8 cellular contexts compared by ENCODE assay signal in the genomic region with DNA sequence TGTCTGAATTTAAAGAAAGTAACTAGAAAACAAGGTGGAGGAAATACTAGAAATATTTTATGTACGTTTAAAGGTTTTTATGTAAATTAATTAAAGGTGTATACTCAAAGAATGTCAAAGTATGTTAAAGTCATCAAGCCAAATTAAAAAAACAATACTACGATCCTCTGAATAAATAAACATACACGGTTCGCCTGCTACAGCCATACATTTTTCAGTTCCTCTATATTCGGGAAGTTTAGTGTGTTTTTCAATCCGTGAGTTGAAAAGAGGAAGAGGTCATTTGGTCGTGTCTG. TPM values are rescaled to one million over a fixed set of nuclear protein-coding genes. Genes with fewer than 3 reads are reported as not detected.
DNase-seq lines count a peak whose midpoint lies in the region; ATAC-seq, FAIRE-seq and TF ChIP-seq lines count a peak whose summit lies in the region.

No MANE protein-coding gene starts in this region.

- peak overlapping the region; percentile 74 for H3K27ac Mint-ChIP-seq in activated T-helper 1 cell treated with anti-CD3 and anti-CD28 coated beads, Interleukin-12 subunit alpha, Interleukin-12 subunit beta, Interleukin-2, Interleukin-4 antibody, amounts not matched to agents 30 ng/mL and 10 ng/mL and 1 ng/mL, durations not matched to agents 14 hours and 24 hours and 36 hours

- H3K27ac ChIP-seq in substantia nigra (ENCODE audit: low read depth, low read length, poor library complexity, severe bottlenecking), result peak overlapping the region; percentile 82

- DNase-seq in NOMO-1 treated with DMSO at 0.1 percent for 48 hours (lab: John Stamatoyannopoulos, UW; ENCODE audit: unreplicated experiment), result peak; percentile 91
- DNase-seq in NOMO-1 treated with dmso at 0.1 percent for 144 hours (lab: John Stamatoyannopoulos, UW; ENCODE audit: unreplicated experiment), result no peak
- no peak for DNase-seq in activated T-helper 1 cell treated with anti-CD3 and anti-CD28 coated beads, Interleukin-12 subunit alpha, Interleukin-12 subunit beta, Interleukin-2, Interleukin-4 antibody, amounts not matched to agents 30 ng/mL and 10 ng/mL and 1 ng/mL, durations not matched to agents 14 hours and 24 hours and 36 hours (ENCODE audit: low spot score)
- no peak for DNase-seq in substantia nigra (lab: John Stamatoyannopoulos, UW)
- DNase-seq in HEK293T (ENCODE audit: extremely low spot score), result no peak
- no peak for DNase-seq in G401 (ENCODE audit: low spot score)

- POLR2A ChIA-PET in HEK293T (lab: Yijun Ruan, JAX), result interaction anchor here (1.2 to 1.7 kb wide), 7 partner anchors 12 to 302 kb away, joined by 3 to 11 read pairs (median 6); a partner anchor contains a TSS

- peaks cover 20% of the 10 kb centered on the region for H3K27me3 Mint-ChIP-seq in activated T-helper 1 cell treated with anti-CD3 and anti-CD28 coated beads, Interleukin-12 subunit alpha, Interleukin-12 subunit beta, Interleukin-2, Interleukin-4 antibody, amounts not matched to agents 30 ng/mL and 10 ng/mL and 1 ng/mL, durations not matched to agents 14 hours and 24 hours and 36 hours (ENCODE audit: insufficient read depth)

- FAIRE-seq in islet of Langerhans (lab: Jason Lieb, UNC), result peak; percentile 73

- intact Hi-C loops in activated T-helper 1 cell treated with anti-CD3 and anti-CD28 coated beads, Interleukin-12 subunit alpha, Interleukin-12 subunit beta, Interleukin-2, Interleukin-4 antibody, amounts not matched to agents 30 ng/mL and 10 ng/mL and 1 ng/mL, durations not matched to agents 14 hours and 24 hours and 36 hours (cut with micrococcal nuclease), result loop anchor here (2.0 kb wide), 1 partner anchor 27 kb away; no protein-coding TSS in a partner anchor

- peak overlapping the region; percentile 92 for H3K4me3 Mint-ChIP-seq in activated T-helper 1 cell treated with anti-CD3 and anti-CD28 coated beads, Interleukin-12 subunit alpha, Interleukin-12 subunit beta, Interleukin-2, Interleukin-4 antibody, amounts not matched to agents 30 ng/mL and 10 ng/mL and 1 ng/mL, durations not matched to agents 14 hours and 24 hours and 36 hours

- H3K36me3 Mint-ChIP-seq in activated T-helper 1 cell treated with anti-CD3 and anti-CD28 coated beads, Interleukin-12 subunit alpha, Interleukin-12 subunit beta, Interleukin-2, Interleukin-4 antibody, amounts not matched to agents 30 ng/mL and 10 ng/mL and 1 ng/mL, durations not matched to agents 14 hours and 24 hours and 36 hours (ENCODE audit: low read depth), result peaks cover 4% of the 10 kb centered on the region

- no peak for ATAC-seq in GM21360 (IDR thresholded peaks at IDR 0.05; ENCODE audit: unreplicated experiment)

- H3K4me1 Mint-ChIP-seq in activated T-helper 1 cell treated with anti-CD3 and anti-CD28 coated beads, Interleukin-12 subunit alpha, Interleukin-12 subunit beta, Interleukin-2, Interleukin-4 antibody, amounts not matched to agents 30 ng/mL and 10 ng/mL and 1 ng/mL, durations not matched to agents 14 hours and 24 hours and 36 hours (ENCODE audit: low read depth), result peaks cover 25% of the 10 kb centered on the region

- in situ Hi-C loops in G401 (cut with HindIII; ENCODE audit: low sequenced_read_pairs), result no loop called here

- CTCF ChIA-PET in HEK293T (lab: Yijun Ruan, JAX), result interaction anchor here (0.9 to 1.9 kb wide), 4 partner anchors 18 to 255 kb away, joined by 3 to 6 read pairs (median 4); no protein-coding TSS in a partner anchor

- no peaks in the 10 kb centered on the region for H3K9me3 Mint-ChIP-seq in activated T-helper 1 cell treated with anti-CD3 and anti-CD28 coated beads, Interleukin-12 subunit alpha, Interleukin-12 subunit beta, Interleukin-2, Interleukin-4 antibody, amounts not matched to agents 30 ng/mL and 10 ng/mL and 1 ng/mL, durations not matched to agents 14 hours and 24 hours and 36 hours

TF ChIP-seq in HEK293T, 16 proteins besides CTCF, POLR2A, EP300 and RAD21:
- TF ChIP-seq ELF4 (IDR thresholded peaks at IDR 0.05), result no peak
- TF ChIP-seq SP1 (IDR thresholded peaks at IDR 0.05), result no peak
- no peak for TF ChIP-seq FOXM1 (IDR thresholded peaks at IDR 0.05; ENCODE audit: borderline replicate concordance)
- no peak for TF ChIP-seq NFRKB (IDR thresholded peaks at IDR 0.05)
- no peak for TF ChIP-seq BHLHE40 (IDR thresholded peaks at IDR 0.05; ENCODE audit: borderline replicate concordance)
- no peak for TF ChIP-seq ZNF384 (IDR thresholded peaks at IDR 0.05)
- no peak for TF ChIP-seq HDGF (IDR thresholded peaks at IDR 0.05; ENCODE audit: borderline replicate concordance)
- TF ChIP-seq L3MBTL2 (conservative IDR thresholded peaks at IDR 0.05), result no peak
- TF ChIP-seq FOXA1 (IDR thresholded peaks at IDR 0.05), result no peak
- no peak for TF ChIP-seq TARDBP (IDR thresholded peaks at IDR 0.05)
- no peak for TF ChIP-seq LEF1 (IDR thresholded peaks at IDR 0.05; ENCODE audit: borderline replicate concordance)
- no peak for TF ChIP-seq FOXK2 (IDR thresholded peaks at IDR 0.05)
- no peak for TF ChIP-seq SUZ12 (IDR thresholded peaks at IDR 0.05)
TF ChIP-seq in HEK293T: peak in this region for 0.

RNA-seq across cellular contexts. Expression of a gene that starts 0.6 kb away (rescaled TPM):
- total RNA-seq in activated T-helper 1 cell treated with anti-CD3 and anti-CD28 coated beads, Interleukin-12 subunit alpha, Interleukin-12 subunit beta, Interleukin-2, Interleukin-4 antibody, amounts not matched to agents 30 ng/mL and 10 ng/mL and 1 ng/mL, durations not matched to agents 14 hours and 24 hours and 36 hours, result 17.3 and 17.5 TPM in 2 replicates
- total RNA-seq in G401 (2014; rRNA removed; shearing (Covaris generic)), result 1.4 and 3.5 TPM in 2 replicates

RNA-seq across cellular contexts. Expression of a gene that starts 25.8 kb away (rescaled TPM):
- total RNA-seq in activated T-helper 1 cell treated with anti-CD3 and anti-CD28 coated beads, Interleukin-12 subunit alpha, Interleukin-12 subunit beta, Interleukin-2, Interleukin-4 antibody, amounts not matched to agents 30 ng/mL and 10 ng/mL and 1 ng/mL, durations not matched to agents 14 hours and 24 hours and 36 hours, result not detected in 2 replicates
- total RNA-seq in G401 (2014; rRNA removed; shearing (Covaris generic)), result not detected in 2 replicates

RNA-seq across cellular contexts. Expression of a gene that starts 40.2 kb away (rescaled TPM):
- total RNA-seq in activated T-helper 1 cell treated with anti-CD3 and anti-CD28 coated beads, Interleukin-12 subunit alpha, Interleukin-12 subunit beta, Interleukin-2, Interleukin-4 antibody, amounts not matched to agents 30 ng/mL and 10 ng/mL and 1 ng/mL, durations not matched to agents 14 hours and 24 hours and 36 hours, result not detected in 2 replicates
- total RNA-seq in G401 (2014; rRNA removed; shearing (Covaris generic)), result not detected in 2 replicates

RNA-seq across cellular contexts. Expression of a gene that starts 57.8 kb away (rescaled TPM):
- total RNA-seq in activated T-helper 1 cell treated with anti-CD3 and anti-CD28 coated beads, Interleukin-12 subunit alpha, Interleukin-12 subunit beta, Interleukin-2, Interleukin-4 antibody, amounts not matched to agents 30 ng/mL and 10 ng/mL and 1 ng/mL, durations not matched to agents 14 hours and 24 hours and 36 hours, result not detected in 2 replicates
- total RNA-seq in G401 (2014; rRNA removed; shearing (Covaris generic)), result not detected in 2 replicates
